In genomic region chr5:177469750-177470525, GRCh38 we compare ENCODE assay signal across 1 cellular context.
TF ChIP-seq lines count a peak whose summit lies in the region.

No MANE protein-coding gene starts in this region.

TF ChIP-seq in GM23338, 12 proteins besides CTCF, POLR2A, EP300 and RAD21 (continued from another document):
- TF ChIP-seq ZNF462 (CRISPR knock-in tag; IDR thresholded peaks at IDR 0.05) (no peak), ZNF114 (CRISPR knock-in tag; IDR thresholded peaks at IDR 0.05) (no peak), REST (IDR thresholded peaks at IDR 0.05; ENCODE audit: unreplicated experiment) (no peak)
